Comparison of ENCODE assay signal across 8 cellular contexts in genomic region chr16:3129137-3130131, GRCh38. TPM values are rescaled to one million over a fixed set of nuclear protein-coding genes. Genes with fewer than 3 reads are reported as not detected.
DNase-seq lines count a peak whose midpoint lies in the region; ATAC-seq and TF ChIP-seq lines count a peak whose summit lies in the region.

No MANE protein-coding gene starts in this region.

- H3K36me3 Mint-ChIP-seq in WTC11, result peaks cover 9% of the 10 kb centered on the region; the same call in 1 of the 2 replicates

- DNase-seq in Daoy (ENCODE audit: low read depth), result peak; percentile 71
- peak; percentile 83 for DNase-seq in NCI-H345 (lab: John Stamatoyannopoulos, UW)
- peak; percentile 69 for DNase-seq in WTC11 (ENCODE audit: low spot score)
- DNase-seq in cerebellar cortex (ENCODE audit: low spot score), result peak; percentile 96
- DNase-seq in left colon, result peak; percentile 72 to 81
- DNase-seq in stimulated activated CD4-positive, alpha-beta T cell treated with anti-CD3 and anti-CD28 coated beads, Interleukin-1b, Interleukin-23, amount 100 ng/mL, for 48 hours, result peak; percentile 74

- ATAC-seq in HG02610 (IDR thresholded peaks at IDR 0.05; ENCODE audit: unreplicated experiment) (peak; percentile 37), WTC11 (peak; percentile 58), left colon (peak; percentile 69), GM19328 (IDR thresholded peaks at IDR 0.05; ENCODE audit: unreplicated experiment) (no peak)

- H3K4me3 Mint-ChIP-seq in WTC11, result peak overlapping the region; percentile 45

- POLR2A ChIA-PET in WTC11 (lab: Charles Lee), result interaction anchor here (0.8 to 1.6 kb wide), 8 partner anchors 14 to 101 kb away, joined by 3 to 8 read pairs (median 4); partner anchors contain the start of gene ZSCAN10

- CTCF ChIA-PET in WTC11 (lab: Charles Lee), result interaction anchor here (0.7 to 6.0 kb wide), 51 partner anchors 8 to 361 kb away, joined by 3 to 112 read pairs (median 6); partner anchors contain the start of genes FLYWCH1, HCFC1R1, KREMEN2 and OR1F1

- H3K9me3 Mint-ChIP-seq in WTC11, result no peaks in the 10 kb centered on the region

- intact Hi-C loops in left colon (cut with DNase I, micrococcal nuclease), result no loop called here

- H3K27me3 Mint-ChIP-seq in WTC11 (ENCODE audit: low read depth), result no peaks in the 10 kb centered on the region

- H3K4me1 Mint-ChIP-seq in WTC11, result peaks cover 42% of the 10 kb centered on the region

- H3K27ac Mint-ChIP-seq in WTC11, result peak overlapping the region; percentile 95

- TF ChIP-seq CTCF in WTC11 (IDR thresholded peaks at IDR 0.05), result peak; percentile 87

TF ChIP-seq in WTC11, 78 proteins besides CTCF, POLR2A, EP300 and RAD21:
- TF ChIP-seq ETV6 (CRISPR knock-in tag; IDR thresholded peaks at IDR 0.05), result 0 out of 2 replicates have a peak, but pooled peaks have one; percentile 21
- TF ChIP-seq FOXJ3 (CRISPR knock-in tag; IDR thresholded peaks at IDR 0.05; ENCODE audit: borderline replicate concordance), result no peak
- TF ChIP-seq CREB1 (CRISPR knock-in tag; IDR thresholded peaks at IDR 0.05), result no peak
- 0 out of 2 replicates have a peak, but pooled peaks have one; percentile 19 for TF ChIP-seq ZNF532 (CRISPR knock-in tag; IDR thresholded peaks at IDR 0.05; ENCODE audit: borderline replicate concordance)
- 0 out of 2 replicates have a peak, but pooled peaks have one; percentile 25 for TF ChIP-seq SP1 (CRISPR knock-in tag; conservative IDR thresholded peaks at IDR 0.05)
TF ChIP-seq in WTC11: peak in this region for 3.

RNA-seq across cellular contexts. Expression of gene ZNF213, which starts 5.4 kb away (rescaled TPM):
- total RNA-seq in Daoy (2014; rRNA removed; shearing (Covaris generic)), result 3.7 and 5.6 TPM in 2 replicates
- total RNA-seq in WTC11 (2021), result 8.9 to 11.6 TPM (median 10.3 TPM) in 3 replicates
- total RNA-seq in left colon, result 10 to 100 TPM; 12.3 to 13.8 TPM

RNA-seq across cellular contexts. Expression of gene ZNF205, which starts 17.0 kb away (rescaled TPM):
- total RNA-seq in Daoy (2014; rRNA removed; shearing (Covaris generic)), result 6.6 and 10.5 TPM in 2 replicates
- total RNA-seq in WTC11 (2021) (17.7 to 22.7 TPM (median 21.3 TPM) in 3 replicates), left colon (1 to 10 TPM; 8.2 to 9.6 TPM)

RNA-seq across cellular contexts. Expression of gene ZSCAN10, which starts 30.3 kb away (rescaled TPM):
- not detected in 2 replicates for total RNA-seq in Daoy (2014; rRNA removed; shearing (Covaris generic))
- total RNA-seq in WTC11 (2021) (263 to 286 TPM (median 271 TPM) in 3 replicates), left colon (not detected)

RNA-seq across cellular contexts. Expression of gene OR1F1, which starts 58.6 kb away (rescaled TPM):
- not detected in 2 replicates for total RNA-seq in Daoy (2014; rRNA removed; shearing (Covaris generic))
- 0.27 to 0.46 TPM (median 0.44 TPM) in 3 replicates for total RNA-seq in WTC11 (2021)
- total RNA-seq in left colon, result not detected

Comparison
In these comparisons a context has a peak if more than half of its experiments do, and no peak if none do; other contexts are left out.
1. RNA of gene ZSCAN10, which starts 30.3 kb away (total RNA-seq): 263 to 286 TPM in WTC11; not detected in Daoy and not detected in left colon; every median in the first group is over 100 times any median in the second.
2. Peak in every context shown above with its lines, with median percentiles within 50 percentile points of each other: DNase-seq.